ENCODE assay signal across 2 cellular contexts in the genomic region with DNA sequence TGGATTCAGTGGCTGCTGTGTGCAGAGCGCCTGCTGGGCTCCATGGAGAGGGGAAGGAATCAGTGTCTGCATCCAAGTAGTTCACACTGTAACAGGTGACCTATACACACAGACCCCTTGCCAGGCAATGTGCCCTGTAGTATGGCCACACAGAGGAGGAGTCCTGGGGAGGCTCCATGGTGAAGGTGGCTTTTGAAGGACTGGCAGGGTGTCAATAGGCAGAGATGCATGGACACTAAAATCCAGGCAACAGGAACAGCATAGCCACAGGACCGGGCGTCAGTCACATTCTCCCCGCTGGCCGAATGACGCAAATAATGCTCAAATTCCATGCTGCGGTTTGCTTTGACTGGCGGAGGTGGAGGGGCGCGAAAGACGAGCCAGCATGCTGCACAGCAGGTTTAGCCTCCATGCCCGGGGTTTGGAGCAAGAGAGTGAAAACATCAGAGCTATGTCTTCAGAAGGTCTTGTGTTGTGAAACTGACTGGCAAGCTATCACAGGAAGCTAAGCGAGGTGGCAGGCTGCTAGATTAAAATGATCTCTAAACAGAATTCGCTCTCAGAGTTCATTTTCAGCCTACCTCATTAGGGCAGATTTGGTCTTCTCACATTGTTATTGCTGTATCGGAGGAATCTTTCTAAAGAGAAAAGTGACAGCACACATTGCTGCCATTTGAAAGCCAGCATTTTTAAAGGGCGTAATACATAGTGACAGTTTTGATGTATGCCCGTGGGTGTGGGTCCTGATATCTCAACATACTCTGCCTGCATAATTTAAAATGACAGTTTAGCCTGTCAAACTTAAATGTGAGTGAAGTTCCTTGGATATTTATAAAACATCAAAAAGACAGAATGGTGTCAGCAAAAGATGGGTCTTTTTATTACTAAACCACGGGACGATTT.
TF ChIP-seq lines count a peak whose summit lies in the region.

No MANE protein-coding gene starts in this region.

TF ChIP-seq in IMR-90, 13 proteins besides CTCF, POLR2A, EP300 and RAD21:
- TF ChIP-seq, protein P1, sequence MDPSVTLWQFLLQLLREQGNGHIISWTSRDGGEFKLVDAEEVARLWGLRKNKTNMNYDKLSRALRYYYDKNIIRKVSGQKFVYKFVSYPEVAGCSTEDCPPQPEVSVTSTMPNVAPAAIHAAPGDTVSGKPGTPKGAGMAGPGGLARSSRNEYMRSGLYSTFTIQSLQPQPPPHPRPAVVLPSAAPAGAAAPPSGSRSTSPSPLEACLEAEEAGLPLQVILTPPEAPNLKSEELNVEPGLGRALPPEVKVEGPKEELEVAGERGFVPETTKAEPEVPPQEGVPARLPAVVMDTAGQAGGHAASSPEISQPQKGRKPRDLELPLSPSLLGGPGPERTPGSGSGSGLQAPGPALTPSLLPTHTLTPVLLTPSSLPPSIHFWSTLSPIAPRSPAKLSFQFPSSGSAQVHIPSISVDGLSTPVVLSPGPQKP (IDR thresholded peaks at IDR 0.05; ENCODE audit: borderline replicate concordance, low read depth, low read length), result no peak
- TF ChIP-seq SMC3 (IDR thresholded peaks at IDR 0.05; ENCODE audit: low read depth, low read length) (no peak), CEBPB (IDR thresholded peaks at IDR 0.05; ENCODE audit: low read depth, low read length) (peak; percentile 90), MAFK (IDR thresholded peaks at IDR 0.05; ENCODE audit: low read depth, low read length) (no peak), FOS (IDR thresholded peaks at IDR 0.05; ENCODE audit: low read depth, low read length) (0 out of 2 replicates have a peak, but pooled peaks have one; percentile 49), BHLHE40 (IDR thresholded peaks at IDR 0.05; ENCODE audit: low read depth, low read length) (peak; percentile 55), RFX5 (IDR thresholded peaks at IDR 0.05; ENCODE audit: low read depth, low read length) (no peak), NFE2L2 (IDR thresholded peaks at IDR 0.05; ENCODE audit: low read depth, low read length) (peak; percentile 68), CHD1 (IDR thresholded peaks at IDR 0.05; ENCODE audit: low read depth, low read length) (no peak), MXI1 (IDR thresholded peaks at IDR 0.05; ENCODE audit: borderline replicate concordance, low read depth, low read length) (peak; percentile 90), RCOR1 (IDR thresholded peaks at IDR 0.05; ENCODE audit: insufficient replicate concordance, low read length) (peak; percentile 91), MAZ (IDR thresholded peaks at IDR 0.05; ENCODE audit: borderline replicate concordance, low read depth, low read length) (peak; percentile 49)
- TF ChIP-seq, protein P2, sequence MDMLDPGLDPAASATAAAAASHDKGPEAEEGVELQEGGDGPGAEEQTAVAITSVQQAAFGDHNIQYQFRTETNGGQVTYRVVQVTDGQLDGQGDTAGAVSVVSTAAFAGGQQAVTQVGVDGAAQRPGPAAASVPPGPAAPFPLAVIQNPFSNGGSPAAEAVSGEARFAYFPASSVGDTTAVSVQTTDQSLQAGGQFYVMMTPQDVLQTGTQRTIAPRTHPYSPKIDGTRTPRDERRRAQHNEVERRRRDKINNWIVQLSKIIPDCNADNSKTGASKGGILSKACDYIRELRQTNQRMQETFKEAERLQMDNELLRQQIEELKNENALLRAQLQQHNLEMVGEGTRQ (IDR thresholded peaks at IDR 0.05; ENCODE audit: low read depth, low read length), result no peak

TF ChIP-seq in SK-N-SH treated with all-trans-retinoic acid at 6 μM for 48 hours, 23 proteins besides CTCF, POLR2A, EP300 and RAD21:
- peak; percentile 88; the same call in 1 of the 2 replicates for TF ChIP-seq TOX (CRISPR knock-in tag; IDR thresholded peaks at IDR 0.05; ENCODE audit: borderline replicate concordance)
- TF ChIP-seq ZNF70 (CRISPR knock-in tag; IDR thresholded peaks at IDR 0.05), result no peak
- peak; percentile 40; the same call in 1 of the 2 replicates for TF ChIP-seq ZC3H10 (CRISPR knock-in tag; IDR thresholded peaks at IDR 0.05)
